In genomic region chr15:39179980-39180379, GRCh38 we compare ENCODE assay signal across 16 cellular contexts.
"Had no signal": no experiment of that assay in that cellular context is flagged by ENCODE, and none has a peak within 500 bp of the region (broad histone marks: within the 10 kb centered on the region; RNA-seq: fewer than 3 reads in every experiment).

No MANE protein-coding gene starts in this region.

- H3K27ac Mint-ChIP-seq: activated CD4-positive, alpha-beta T cell treated with anti-CD3 and anti-CD28 coated beads, Interleukin-2, amount 10 ng/mL, durations not matched to agents 24 days and 14 days; activated CD8-positive, alpha-beta T cell treated with anti-CD3 and anti-CD28 coated beads, Interleukin-2, amount 10 ng/mL, durations not matched to agents 7 days and 5 days; activated naive CD4-positive, alpha-beta T cell treated with anti-CD3 and anti-CD28 coated beads, Interleukin-2, amount 50 U/mL, for 72 hours; activated T-cell treated with anti-CD3 and anti-CD28 coated beads, Interleukin-2, amount 50 U/mL, for 72 hours; stimulated activated memory B cell treated with anti-CD40 and anti-IgM and Interleukin-4, amounts not matched to agents 10 μg/mL and 1 μg/mL and 100 μg/mL, for 72 hours had no signal

- H3K27me3 ChIP-seq: ovary, sigmoid colon, thyroid gland had no signal

- H3K9me3 ChIP-seq: ovary, sigmoid colon, thyroid gland had no signal

- H3K9me3 Mint-ChIP-seq: activated CD4-positive, alpha-beta T cell treated with anti-CD3 and anti-CD28 coated beads, Interleukin-2, amount 10 ng/mL, durations not matched to agents 24 days and 14 days; activated naive CD4-positive, alpha-beta T cell treated with anti-CD3 and anti-CD28 coated beads, Interleukin-2, amount 50 U/mL, for 72 hours; activated T-cell treated with anti-CD3 and anti-CD28 coated beads, Interleukin-2, amount 50 U/mL, for 72 hours; brain; stimulated activated memory B cell treated with anti-CD40 and anti-IgM and Interleukin-4, amounts not matched to agents 10 μg/mL and 1 μg/mL and 100 μg/mL, for 72 hours had no signal

- H3K4me3 ChIP-seq: ovary, sigmoid colon, thyroid gland had no signal

- H3K36me3 Mint-ChIP-seq: activated naive CD4-positive, alpha-beta T cell treated with anti-CD3 and anti-CD28 coated beads, Interleukin-2, amount 50 U/mL, for 72 hours; brain; stimulated activated memory B cell treated with anti-CD40 and anti-IgM and Interleukin-4, amounts not matched to agents 10 μg/mL and 1 μg/mL and 100 μg/mL, for 72 hours had no signal

- H3K36me3 ChIP-seq: ovary, sigmoid colon, thyroid gland had no signal

- DNase-seq: activated CD4-positive, alpha-beta T cell treated with anti-CD3 and anti-CD28 coated beads, Interleukin-2, amount 10 ng/mL, durations not matched to agents 24 days and 14 days; activated CD4-positive, CD25-positive, alpha-beta regulatory T cell; activated CD8-positive, alpha-beta memory T cell treated with anti-CD3 and anti-CD28 coated beads, Interleukin-2, amount 50 U/mL, for 4 hours; activated CD8-positive, alpha-beta T cell treated with anti-CD3 and anti-CD28 coated beads, Interleukin-2, amount 10 ng/mL, durations not matched to agents 7 days and 5 days; activated gamma-delta T cell; activated T-cell treated with anti-CD3 and anti-CD28 coated beads, Interleukin-2, amount 50 U/mL, for 72 hours; central memory CD4-positive, alpha-beta T cell; erythroblast; ovary; sigmoid colon; stimulated activated CD4-positive, alpha-beta T cell treated with anti-CD3 and anti-CD28 coated beads, Interleukin-2, amount 100 ng/mL, for 48 hours; SW 1271; thyroid gland had no signal

- H3K4me1 ChIP-seq: thyroid gland had no signal

- H3K27me3 Mint-ChIP-seq: brain; stimulated activated memory B cell treated with anti-CD40 and anti-IgM and Interleukin-4, amounts not matched to agents 10 μg/mL and 1 μg/mL and 100 μg/mL, for 72 hours had no signal

- H3K4me1 Mint-ChIP-seq: activated CD4-positive, alpha-beta T cell treated with anti-CD3 and anti-CD28 coated beads, Interleukin-2, amount 10 ng/mL, durations not matched to agents 24 days and 14 days; stimulated activated memory B cell treated with anti-CD40 and anti-IgM and Interleukin-4, amounts not matched to agents 10 μg/mL and 1 μg/mL and 100 μg/mL, for 72 hours had no signal

- H3K4me3 Mint-ChIP-seq: activated CD4-positive, alpha-beta T cell treated with anti-CD3 and anti-CD28 coated beads, Interleukin-2, amount 10 ng/mL, durations not matched to agents 24 days and 14 days; activated CD8-positive, alpha-beta T cell treated with anti-CD3 and anti-CD28 coated beads, Interleukin-2, amount 10 ng/mL, durations not matched to agents 7 days and 5 days; activated T-cell treated with anti-CD3 and anti-CD28 coated beads, Interleukin-2, amount 50 U/mL, for 72 hours; brain; stimulated activated memory B cell treated with anti-CD40 and anti-IgM and Interleukin-4, amounts not matched to agents 10 μg/mL and 1 μg/mL and 100 μg/mL, for 72 hours had no signal

- ATAC-seq: activated CD8-positive, alpha-beta T cell treated with anti-CD3 and anti-CD28 coated beads, Interleukin-2, amount 10 ng/mL, durations not matched to agents 7 days and 5 days; activated naive CD4-positive, alpha-beta T cell treated with anti-CD3 and anti-CD28 coated beads, Interleukin-2, amount 50 U/mL, for 72 hours; activated T-cell treated with anti-CD3 and anti-CD28 coated beads, Interleukin-2, amount 50 U/mL, for 72 hours; stimulated activated memory B cell treated with anti-CD40 and anti-IgM and Interleukin-4, amounts not matched to agents 10 μg/mL and 1 μg/mL and 100 μg/mL, for 72 hours had no signal

- H3K27ac ChIP-seq: ovary, thyroid gland had no signal
